23 cellular contexts compared by ENCODE assay signal in genomic region chr4:20281453-20281852, GRCh38. TPM values are rescaled to one million over a fixed set of nuclear protein-coding genes. Genes with fewer than 3 reads are reported as not detected.
"Had no signal": no experiment of that assay in that cellular context is flagged by ENCODE, and none has a peak within 500 bp of the region (broad histone marks: within the 10 kb centered on the region; RNA-seq: fewer than 3 reads in every experiment).

No MANE protein-coding gene starts in this region.

- H3K9me3 Mint-ChIP-seq: activated naive CD8-positive, alpha-beta T cell treated with anti-CD3 and anti-CD28 coated beads, Interleukin-2, amount 10 ng/mL, durations not matched to agents 7 days and 5 days; memory B cell had no signal

- DNase-seq: activated B cell treated with CpG ODN at 0.5 μM for 24 hours; activated CD4-positive, alpha-beta T cell treated with anti-CD3 and anti-CD28 coated beads for 36 hours; activated CD4-positive, alpha-beta T cell treated with anti-CD3 and anti-CD28 coated beads, Interleukin-2, amount 50 U/mL, for 4 hours; activated CD8-positive, alpha-beta memory T cell treated with anti-CD3 and anti-CD28 coated beads for 24 hours; activated CD8-positive, alpha-beta memory T cell treated with anti-CD3 and anti-CD28 coated beads, Interleukin-2, amount 50 U/mL, for 4 hours; activated naive CD4-positive, alpha-beta T cell treated with anti-CD3 and anti-CD28 coated beads for 36 hours; activated naive CD8-positive, alpha-beta T cell treated with anti-CD3 and anti-CD28 coated beads, Interleukin-2, amount 10 ng/mL, durations not matched to agents 7 days and 5 days; activated T-cell treated with anti-CD3 and anti-CD28 coated beads, Interleukin-2, amount 50 U/mL, for 24 hours; amniotic stem cell; erythroblast; foreskin fibroblast; mucosa of descending colon; spleen; stimulated activated CD4-positive, alpha-beta T cell treated with anti-CD3 and anti-CD28 coated beads, Interleukin-4, amount 100 ng/mL, for 24 hours; stimulated activated naive CD4-positive, alpha-beta T cell treated with Interleukin-2 at 50 U/mL for 16 hours; T1000; upper lobe of right lung had no signal

- H3K9me3 ChIP-seq: mucosa of descending colon, prostate gland, right atrium auricular region, spleen, thoracic aorta, upper lobe of right lung had no signal

- H3K36me3 Mint-ChIP-seq: activated naive CD8-positive, alpha-beta T cell treated with anti-CD3 and anti-CD28 coated beads, Interleukin-2, amount 10 ng/mL, durations not matched to agents 7 days and 5 days; memory B cell had no signal

- ATAC-seq: activated CD4-positive, alpha-beta T cell treated with anti-CD3 and anti-CD28 coated beads for 36 hours; activated T-helper 17 cell treated with anti-CD3 and anti-CD28 coated beads, Interleukin-2, amount 50 U/mL, for 72 hours; mucosa of descending colon; upper lobe of right lung had no signal

- H3K4me3 ChIP-seq: mucosa of descending colon, prostate gland, right atrium auricular region, spleen, thoracic aorta, upper lobe of right lung had no signal

- H3K4me1 Mint-ChIP-seq: activated B cell treated with CpG ODN at 0.5 μM for 24 hours; activated CD4-positive, alpha-beta T cell treated with anti-CD3 and anti-CD28 coated beads for 36 hours; activated naive CD8-positive, alpha-beta T cell treated with anti-CD3 and anti-CD28 coated beads, Interleukin-2, amount 10 ng/mL, durations not matched to agents 7 days and 5 days; activated T-helper 17 cell treated with anti-CD3 and anti-CD28 coated beads, Interleukin-2, amount 50 U/mL, for 72 hours; memory B cell had no signal

- H3K4me1 ChIP-seq: prostate gland, right atrium auricular region, spleen, upper lobe of right lung had no signal

- H3K4me3 Mint-ChIP-seq: activated B cell treated with CpG ODN at 0.5 μM for 24 hours; activated CD4-positive, alpha-beta T cell treated with anti-CD3 and anti-CD28 coated beads for 36 hours; activated naive CD4-positive, alpha-beta T cell treated with anti-CD3 and anti-CD28 coated beads for 36 hours; activated naive CD8-positive, alpha-beta T cell treated with anti-CD3 and anti-CD28 coated beads, Interleukin-2, amount 10 ng/mL, durations not matched to agents 7 days and 5 days; activated T-cell treated with anti-CD3 and anti-CD28 coated beads, Interleukin-2, amount 50 U/mL, for 24 hours; activated T-helper 17 cell treated with anti-CD3 and anti-CD28 coated beads, Interleukin-2, amount 50 U/mL, for 72 hours; memory B cell had no signal

- H3K27me3 Mint-ChIP-seq: activated B cell treated with CpG ODN at 0.5 μM for 24 hours; activated CD4-positive, alpha-beta T cell treated with anti-CD3 and anti-CD28 coated beads for 36 hours; activated naive CD8-positive, alpha-beta T cell treated with anti-CD3 and anti-CD28 coated beads, Interleukin-2, amount 10 ng/mL, durations not matched to agents 7 days and 5 days; activated T-cell treated with anti-CD3 and anti-CD28 coated beads, Interleukin-2, amount 50 U/mL, for 24 hours; activated T-helper 17 cell treated with anti-CD3 and anti-CD28 coated beads, Interleukin-2, amount 50 U/mL, for 72 hours; memory B cell had no signal

- H3K27ac ChIP-seq: prostate gland, right atrium auricular region, spleen, thoracic aorta, upper lobe of right lung had no signal

- H3K27me3 ChIP-seq: right atrium auricular region, spleen, upper lobe of right lung had no signal

- H3K36me3 ChIP-seq: prostate gland, right atrium auricular region, spleen, thoracic aorta, upper lobe of right lung had no signal

- H3K27ac Mint-ChIP-seq: activated B cell treated with CpG ODN at 0.5 μM for 24 hours; activated CD4-positive, alpha-beta T cell treated with anti-CD3 and anti-CD28 coated beads for 36 hours; activated naive CD4-positive, alpha-beta T cell treated with anti-CD3 and anti-CD28 coated beads for 36 hours; activated naive CD8-positive, alpha-beta T cell treated with anti-CD3 and anti-CD28 coated beads, Interleukin-2, amount 10 ng/mL, durations not matched to agents 7 days and 5 days; activated T-cell treated with anti-CD3 and anti-CD28 coated beads, Interleukin-2, amount 50 U/mL, for 24 hours; activated T-helper 17 cell treated with anti-CD3 and anti-CD28 coated beads, Interleukin-2, amount 50 U/mL, for 72 hours; memory B cell had no signal

RNA-seq across cellular contexts. Expression of gene SLIT2, which starts 29.7 kb away (rescaled TPM):
- total RNA-seq: activated CD4-positive, alpha-beta T cell treated with anti-CD3 and anti-CD28 coated beads for 36 hours; activated naive CD4-positive, alpha-beta T cell treated with anti-CD3 and anti-CD28 coated beads for 36 hours; activated naive CD8-positive, alpha-beta T cell treated with anti-CD3 and anti-CD28 coated beads, Interleukin-2, amount 10 ng/mL, durations not matched to agents 7 days and 5 days; activated T-helper 17 cell treated with anti-CD3 and anti-CD28 coated beads, Interleukin-2, amount 50 U/mL, for 72 hours; T-helper 1 cell treated with Interleukin-12 subunit alpha and Interleukin-12 subunit beta and Interleukin-4 antibody, amounts not matched to agents 30 ng/mL and 1 ng/mL, for 36 hours had no signal
